In the genomic region with DNA sequence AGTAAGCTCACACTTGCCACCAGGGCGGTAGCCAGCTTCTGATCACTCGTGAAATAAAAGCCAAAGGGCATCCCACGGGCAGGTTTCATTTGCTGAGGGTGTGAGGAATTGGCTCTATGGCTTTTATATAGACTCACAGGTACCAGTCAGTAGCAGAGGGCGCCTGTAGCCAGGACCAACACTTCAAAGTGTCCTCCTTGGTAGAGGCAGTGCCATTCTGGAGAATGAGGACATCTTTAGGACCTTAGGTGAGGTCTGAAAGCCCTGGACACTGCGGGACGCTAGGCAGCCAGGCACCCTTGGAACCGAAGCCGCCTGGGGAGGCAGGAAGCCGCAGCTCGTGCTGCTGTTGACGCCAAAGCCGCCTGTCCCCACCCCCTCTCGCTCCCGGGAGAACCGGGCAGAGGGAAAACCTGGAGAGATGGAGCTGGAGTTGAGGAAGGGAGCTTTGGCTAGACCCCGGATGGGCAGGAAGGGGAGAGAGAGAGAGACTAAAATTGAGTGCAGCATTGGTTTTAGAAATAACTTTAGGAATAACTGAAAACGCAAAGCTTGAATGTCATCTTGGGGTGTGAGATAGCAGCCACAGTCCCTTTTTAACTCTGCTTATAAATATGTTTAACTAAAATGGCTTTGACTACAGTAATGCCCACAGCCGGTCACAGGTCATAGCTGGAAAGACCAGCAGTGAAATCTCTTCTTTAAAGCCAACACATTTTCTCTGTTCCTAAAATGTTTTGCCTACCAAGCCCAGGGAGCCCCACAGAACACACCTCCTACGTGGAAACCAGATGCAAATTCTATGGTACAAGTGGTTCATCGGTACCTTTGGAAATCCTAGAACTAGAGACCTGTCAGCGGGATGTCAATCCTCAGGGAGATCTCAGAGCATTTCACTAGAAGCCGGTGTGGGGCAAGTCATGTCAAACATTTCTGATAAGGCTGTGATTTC, we compare ENCODE assay signal across 8 cellular contexts.
DNase-seq lines count a peak whose midpoint lies in the region; ATAC-seq and TF ChIP-seq lines count a peak whose summit lies in the region.

No MANE protein-coding gene starts in this region.

- peak overlapping the region; percentile 44 to 70 for H3K4me3 Mint-ChIP-seq in H9

- peak overlapping the region; percentile 74 for H3K4me2 ChIP-seq in H9 (ENCODE audit: insufficient read depth, insufficient read length, low read length)
- H3K4me2 ChIP-seq in mammary epithelial cell (ENCODE audit: insufficient read depth, low read depth, low read length): peak overlapping the region; percentile 76

- no peak overlapping the region for H3T11ph ChIP-seq in H9 (ENCODE audit: low read length)

- H3K18ac ChIP-seq in H9 (ENCODE audit: insufficient read length, low read depth, low read length): no peak overlapping the region

- no peak overlapping the region for H2BK15ac ChIP-seq in H9 (ENCODE audit: low read depth, low read length)

- H3K79me2 ChIP-seq in H9 (ENCODE audit: insufficient read depth, low read length) (no peaks in the 10 kb centered on the region), mammary epithelial cell (ENCODE audit: insufficient read depth, low read length) (no peaks in the 10 kb centered on the region)

- H2AFZ ChIP-seq in H9 (ENCODE audit: low read length) (peak overlapping the region; percentile 69), mammary epithelial cell (ENCODE audit: low read depth, low read length) (peak overlapping the region; percentile 91)

- H2BK5ac ChIP-seq in H9 (ENCODE audit: insufficient read length, low read length): no peak overlapping the region

- TF ChIP-seq CTCF in H9 (conservative IDR thresholded peaks at IDR 0.05) (no peak), mammary epithelial cell (conservative IDR thresholded peaks at IDR 0.05 in 1 of 2, IDR thresholded peaks at IDR 0.05 in 1 of 2; ENCODE audit: extremely low read depth in 1 of 2, insufficient read depth in 1 of 2, low read depth in 1 of 2, low read length in 2 of 2) (no peak)

- peak; percentile 29 for DNase-seq in ACHN
- peak; percentile 88 for DNase-seq in H9
- peak; percentile 76 for DNase-seq in OCI-M2 (lab: John Stamatoyannopoulos, UW; ENCODE audit: unreplicated experiment)
- DNase-seq in mammary epithelial cell: peak; percentile 63
- DNase-seq in sciatic nerve (ENCODE audit: low spot score): peak; percentile 77

- in situ Hi-C loops in ACHN (cut with HindIII; ENCODE audit: low pct_ligation_motif_present, low pct_unique_long_range_greater_than_20kb, low sequenced_read_pairs): no loop called here
- in situ Hi-C loops in mammary epithelial cell (cut with MboI; ENCODE audit: low sequenced_read_pairs in 2 of 2): no loop called here

- no peak overlapping the region for H2BK12ac ChIP-seq in H9 (ENCODE audit: insufficient read length, low read depth, low read length)

- no peaks in the 10 kb centered on the region for H3K27me3 ChIP-seq in H9 (ENCODE audit: insufficient read depth, low read length)
- no peaks in the 10 kb centered on the region for H3K27me3 ChIP-seq in mammary epithelial cell (ENCODE audit: insufficient read depth, low read length)

- H3K36me3 ChIP-seq in mammary epithelial cell (ENCODE audit: insufficient read depth, low read length): no peaks in the 10 kb centered on the region

- no peaks in the 10 kb centered on the region for H4K20me1 ChIP-seq in H9 (ENCODE audit: control insufficient read depth, insufficient read depth, insufficient read length)
- H4K20me1 ChIP-seq in mammary epithelial cell (ENCODE audit: insufficient read depth, low read length): no peaks in the 10 kb centered on the region

- no peak overlapping the region for H3K23ac ChIP-seq in H9 (ENCODE audit: insufficient read length, low read depth, low read length)

- peaks cover 21 to 27% of the 10 kb centered on the region in 2 experiments for H3K4me1 Mint-ChIP-seq in H9

- H3K56ac ChIP-seq in H9 (ENCODE audit: insufficient read length, low read depth, low read length): no peak overlapping the region

- no peaks in the 10 kb centered on the region for H3K23me2 ChIP-seq in H9 (ENCODE audit: insufficient read length, low read depth, low read length, poor library complexity, severe bottlenecking)

- no peak overlapping the region for H3K9ac ChIP-seq in H9 (ENCODE audit: extremely low read depth, insufficient read length, low read length)
- peak overlapping the region; percentile 43 for H3K9ac ChIP-seq in mammary epithelial cell (ENCODE audit: insufficient read depth, low read length)

- no peak overlapping the region; a peak in 1 of 7 replicates for H3K27ac Mint-ChIP-seq in H9

- H4K8ac ChIP-seq in H9 (replicated peaks; ENCODE audit: insufficient read length, low read depth, low read length): no peak overlapping the region

- WGBS in H9 (ENCODE audit: extremely low coverage, insufficient read length, low lambda C conversion rate): no CpG with 5 or more reads among the region's 22 CpGs
- WGBS in mammary epithelial cell (ENCODE audit: low coverage, missing lambda C conversion rate): 29% methylated on average over 17 of the region's 22 CpGs

- H3K9me3 ChIP-seq in H9 (ENCODE audit: control insufficient read depth, low read depth, low read length): no peaks in the 10 kb centered on the region
- H3K9me3 ChIP-seq in mammary epithelial cell (replicated peaks; ENCODE audit: insufficient read depth, low read length): no peaks in the 10 kb centered on the region
- H3K9me3 ChIP-seq in iPS-18c (ENCODE audit: control insufficient read depth, insufficient read depth, low read length): no peaks in the 10 kb centered on the region

- CTCF ChIA-PET in mammary epithelial cell (lab: Charles Lee; ENCODE audit: low non-redundant PET): interaction anchor here (0.6 kb wide), 1 partner anchor 14 kb away, joined by 5 read pairs; no protein-coding TSS in a partner anchor

- no peak overlapping the region for H2BK120ac ChIP-seq in H9 (ENCODE audit: low read depth, low read length, poor library complexity, severe bottlenecking)

- H4K5ac ChIP-seq in H9 (ENCODE audit: insufficient read length, low read depth, low read length): peak overlapping the region; percentile 20

- peaks cover 0 to 5% (median 1%) of the 10 kb centered on the region in 3 experiments; a peak in 2 of 7 replicates for H3K36me3 Mint-ChIP-seq in H9 (ENCODE audit: insufficient read depth in 1 of 3, low read depth in 3 of 3)

- no peak overlapping the region for H2BK20ac ChIP-seq in H9 (ENCODE audit: low read depth, low read length, poor library complexity, severe bottlenecking)

- ATAC-seq in sciatic nerve (peak; percentile 84), GM21786 (IDR thresholded peaks at IDR 0.05; ENCODE audit: unreplicated experiment) (no peak), GM19351 (IDR thresholded peaks at IDR 0.05; ENCODE audit: unreplicated experiment) (no peak)

- H3K79me1 ChIP-seq in H9 (ENCODE audit: insufficient read depth, low read depth, low read length, poor library complexity, severe bottlenecking): no peaks in the 10 kb centered on the region

- H3K9me3 Mint-ChIP-seq in H9: peaks cover 4 to 7% of the 10 kb centered on the region in 2 experiments

- dilution Hi-C loops in mammary epithelial cell (cut with HindIII; ENCODE audit: low sequenced_read_pairs): no loop called here

- no peak overlapping the region for H4K91ac ChIP-seq in H9 (ENCODE audit: insufficient read length, low read depth, low read length)

- H3K4me3 ChIP-seq in mammary epithelial cell (replicated peaks in 1 of 3; ENCODE audit: insufficient read depth in 1 of 3, low read depth in 2 of 3, low read length in 3 of 3) (peak overlapping the region in 2 of 3 experiments; percentile 27 to 35), iPS-18c (ENCODE audit: insufficient read depth, low read depth, low read length) (peak overlapping the region; percentile 1; the same call in 1 of the 2 replicates)

- H3K14ac ChIP-seq in H9 (ENCODE audit: insufficient read depth, low read length): peak overlapping the region; percentile 83; the same call in 1 of the 2 replicates

- peaks cover 4% of the 10 kb centered on the region for H3K4me1 ChIP-seq in H9 (ENCODE audit: insufficient read depth, low read length)
- H3K4me1 ChIP-seq in mammary epithelial cell (ENCODE audit: insufficient read depth, low read length): peaks cover 16% of the 10 kb centered on the region

- intact Hi-C loops in mammary epithelial cell (cut with micrococcal nuclease) (loop anchor here (5.0 to 10.0 kb wide), 4 partner anchors 85 to 285 kb away; partner anchors contain the start of gene CDYL), sciatic nerve (cut with DNase I) (loop anchor here (5.0 kb wide), 1 partner anchor 320 kb away; no protein-coding TSS in a partner anchor)

- BruUV-seq in mammary epithelial cell (replicated peaks; lab: Mats Ljungman, UMichigan): no TSS peak

- peaks cover 19% of the 10 kb centered on the region for H3K27me3 Mint-ChIP-seq in H9 (ENCODE audit: low read depth)

- no peak overlapping the region for H3K27ac ChIP-seq in H9 (ENCODE audit: insufficient read length, low read depth, low read length)
- peak overlapping the region; percentile 20 for H3K27ac ChIP-seq in mammary epithelial cell (ENCODE audit: insufficient read depth, low read depth, low read length)

- H3K4ac ChIP-seq in H9 (ENCODE audit: low read depth, low read length): no peak overlapping the region

- no peak overlapping the region for H2AK5ac ChIP-seq in H9 (ENCODE audit: insufficient read length, low read length)

Comparison
In these comparisons a context has a peak if more than half of its experiments do, and no peak if none do; other contexts are left out.
1. DNase-seq: peak in every context shown above with its lines; median percentile 88 in H9; 77 in sciatic nerve; 76 in OCI-M2; 63 in mammary epithelial cell; 29 in ACHN.